18 cellular contexts compared by ENCODE assay signal in genomic region chr13:23870356-23871146, GRCh38. TPM values are rescaled to one million over a fixed set of nuclear protein-coding genes. Genes with fewer than 3 reads are reported as not detected.
A peak's percentile ranks its signal among the peaks of the same experiment; 100 is the strongest.
DNase-seq lines count a peak whose midpoint lies in the region; ATAC-seq and TF ChIP-seq lines count a peak whose summit lies in the region.
"Had no signal": no experiment of that assay in that cellular context is flagged by ENCODE, and none has a peak within 500 bp of the region (broad histone marks: within the 10 kb centered on the region; RNA-seq: fewer than 3 reads in every experiment).

No MANE protein-coding gene starts in this region.

- no peak overlapping the region for H3K4me3 ChIP-seq in OCI-LY3 (ENCODE audit: low read length)
- no peak overlapping the region for H3K4me3 ChIP-seq in lower lobe of right lung
- no peak overlapping the region for H3K4me3 ChIP-seq in tibial artery
- H3K4me3 ChIP-seq: ascending aorta, dorsolateral prefrontal cortex, Peyer's patch, testis had no signal

- no peaks in the 10 kb centered on the region for H3K27me3 ChIP-seq in OCI-LY3 (ENCODE audit: low read depth, low read length)
- no peaks in the 10 kb centered on the region for H3K27me3 ChIP-seq in lower lobe of right lung (ENCODE audit: low read depth)
- no peaks in the 10 kb centered on the region for H3K27me3 ChIP-seq in tibial artery
- H3K27me3 ChIP-seq: ascending aorta, dorsolateral prefrontal cortex, Peyer's patch, testis had no signal

- H2AFZ ChIP-seq in OCI-LY3 (ENCODE audit: low read depth, low read length) = no peak overlapping the region

- no peak overlapping the region for H3K4me2 ChIP-seq in OCI-LY3 (ENCODE audit: low read length)

- no peak for TF ChIP-seq CTCF in OCI-LY3 (IDR thresholded peaks at IDR 0.05; ENCODE audit: low read depth, low read length)
- TF ChIP-seq CTCF in lower lobe of right lung (IDR thresholded peaks at IDR 0.05) = no peak
- TF ChIP-seq CTCF in tibial artery (IDR thresholded peaks at IDR 0.05) = no peak

- H4K20me1 ChIP-seq in OCI-LY3 (ENCODE audit: insufficient read depth, low read length) = no peaks in the 10 kb centered on the region

- H3K36me3 ChIP-seq in OCI-LY3 (replicated peaks; ENCODE audit: low read depth, low read length) (no peaks in the 10 kb centered on the region), lower lobe of right lung (no peaks in the 10 kb centered on the region), tibial artery (peaks cover 0 to 37% (median 8%) of the 10 kb centered on the region in 3 donors)
- H3K36me3 ChIP-seq: ascending aorta, Peyer's patch had no signal

- DNase-seq in AG20443 (ENCODE audit: low spot score) (peak; percentile 15), lower lobe of right lung (no peak), tibial artery (no peak), MV-4-11 (lab: John Stamatoyannopoulos, UW) (no peak), mesenteric fat pad (ENCODE audit: low spot score) (no peak)
- no peak for DNase-seq in effector CD4-positive, alpha-beta T cell
- DNase-seq: activated gamma-delta T cell, dorsolateral prefrontal cortex, natural killer cell, NCI-H2029 treated with DMSO at 0.1 percent for 48 hours, NCI-H524 treated with DMSO at 0.1 percent for 48 hours, Peyer's patch, testis had no signal

- H3K27ac ChIP-seq in OCI-LY3 (ENCODE audit: low read length) = peak overlapping the region; percentile 12; the same call in 1 of the 2 replicates
- H3K27ac ChIP-seq in lower lobe of right lung = no peak overlapping the region
- H3K27ac ChIP-seq in tibial artery = no peak overlapping the region
- H3K27ac ChIP-seq: ascending aorta, dorsolateral prefrontal cortex, Peyer's patch, testis had no signal

- H3K79me2 ChIP-seq in OCI-LY3 (ENCODE audit: low read length) = no peaks in the 10 kb centered on the region

- intact Hi-C loops in lower lobe of right lung (cut with DNase I) = loop anchor here (10.0 kb wide), 1 partner anchor 406 kb away; no protein-coding TSS in a partner anchor
- intact Hi-C loops in tibial artery (cut with DNase I; ENCODE audit: low total_unique reads) = loop anchor here (5.0 kb wide), 1 partner anchor 403 kb away; no protein-coding TSS in a partner anchor

- H3K4me1 ChIP-seq in OCI-LY3 (ENCODE audit: low read length) (peaks cover 19% of the 10 kb centered on the region), lower lobe of right lung (peaks cover 26% of the 10 kb centered on the region), tibial artery (no peaks in the 10 kb centered on the region)
- H3K4me1 ChIP-seq: ascending aorta, Peyer's patch, testis had no signal

- ATAC-seq in GM18868 (IDR thresholded peaks at IDR 0.05; ENCODE audit: unreplicated experiment) (peak; percentile 41), lower lobe of right lung (peak; percentile 16 to 33)
- ATAC-seq: natural killer cell, WTC11 had no signal

- H3K9ac ChIP-seq in OCI-LY3 (ENCODE audit: low read length) = 0 out of 2 replicates have a peak overlapping the region, but pooled peaks have one; percentile 10

- H3K9me3 ChIP-seq in OCI-LY3 (ENCODE audit: insufficient read depth, low read length) (no peaks in the 10 kb centered on the region), lower lobe of right lung (no peaks in the 10 kb centered on the region), tibial artery (no peaks in the 10 kb centered on the region)
- H3K9me3 ChIP-seq: ascending aorta, Peyer's patch, testis had no signal

RNA-seq across cellular contexts. Expression of gene MIPEP, which starts 18.6 kb away (rescaled TPM):
- 18.4 TPM for total RNA-seq in lower lobe of right lung
- 9.9 TPM for total RNA-seq in mesenteric fat pad

RNA-seq across cellular contexts. Expression of gene C1QTNF9B, which starts 26.8 kb away (rescaled TPM):
- not detected for total RNA-seq in lower lobe of right lung
- total RNA-seq in mesenteric fat pad = not detected
- total RNA-seq: ascending aorta, MCF 10A, natural killer cell had no signal
